In genomic region chr19:47351545-47351944, GRCh38 we compare ENCODE assay signal across 9 cellular contexts. TPM values are rescaled to one million over a fixed set of nuclear protein-coding genes. Genes with fewer than 3 reads are reported as not detected.
DNase-seq lines count a peak whose midpoint lies in the region; ATAC-seq, FAIRE-seq and TF ChIP-seq lines count a peak whose summit lies in the region.
"Had no signal": no experiment of that assay in that cellular context is flagged by ENCODE, and none has a peak within 500 bp of the region (broad histone marks: within the 10 kb centered on the region; RNA-seq: fewer than 3 reads in every experiment).

No MANE protein-coding gene starts in this region.

- 78% methylated on average over 3 of the region's 3 CpGs for WGBS in K562 (ENCODE audit: insufficient coverage, low coverage, missing lambda C conversion rate)
- WGBS in transverse colon (ENCODE audit: low coverage in 1 of 2), 2 donors = 84% methylated on average over 3 of the region's 3 CpGs; no CpG with 5 or more reads in 1 of the 2 donors
- 84 to 87% methylated on average over 3 of the region's 3 CpGs for WGBS in thyroid gland, 2 donors

- H3K27ac Mint-ChIP-seq in naive thymus-derived CD4-positive, alpha-beta T cell = peak overlapping the region in 3 of 9 donors; percentile 24 to 39 (median 31)

- peaks cover 0 to 2% (median 0%) of the 10 kb centered on the region in 11 donors for H3K9me3 Mint-ChIP-seq in naive thymus-derived CD4-positive, alpha-beta T cell
- H3K9me3 Mint-ChIP-seq: T-cell had no signal

- no peaks in the 10 kb centered on the region for H3K9me1 ChIP-seq in K562 (ENCODE audit: control insufficient read depth, insufficient read depth, low read length)

- H3K4me1 ChIP-seq in Loucy (ENCODE audit: insufficient read depth, low read length, poor library complexity, severe bottlenecking) = peaks cover 22% of the 10 kb centered on the region
- H3K4me1 ChIP-seq in K562 (replicated peaks in 1 of 2; ENCODE audit: control insufficient read depth in 2 of 2, insufficient read depth in 2 of 2, low read length in 2 of 2) = peaks cover 25 to 32% of the 10 kb centered on the region in 2 experiments
- H3K4me1 ChIP-seq in naive thymus-derived CD4-positive, alpha-beta T cell (ENCODE audit: control insufficient read depth in 2 of 2, insufficient read depth in 2 of 2, low read length in 2 of 2) = peaks cover 0 to 12% of the 10 kb centered on the region in 2 donors
- peaks cover 4 to 19% (median 10%) of the 10 kb centered on the region in 4 donors for H3K4me1 ChIP-seq in transverse colon
- H3K4me1 ChIP-seq in thyroid gland = peaks cover 7 to 13% of the 10 kb centered on the region in 2 donors

- BruUV-seq in K562 (replicated peaks; lab: Mats Ljungman, UMichigan) = no TSS peak

- peak overlapping the region in 8 of 10 donors; percentile 1 to 51 (median 38) for H3K4me3 Mint-ChIP-seq in naive thymus-derived CD4-positive, alpha-beta T cell

- H3K4me3 ChIP-seq in Loucy (ENCODE audit: low read length, poor library complexity, severe bottlenecking) (peak overlapping the region; percentile 72), K562 (peak overlapping the region; percentile 0; the same call in 1 of the 2 replicates), transverse colon (no peak overlapping the region), thyroid gland (replicated peaks in 1 of 3) (no peak overlapping the region)
- no peak overlapping the region for H3K4me3 ChIP-seq in naive thymus-derived CD4-positive, alpha-beta T cell (ENCODE audit: low read length)

- in situ Hi-C loops in K562 (cut with MboI) = no loop called here
- in situ Hi-C loops in transverse colon (cut with MboI; ENCODE audit: low pct_ligation_motif_present in 1 of 4, low pct_unique_long_range_greater_than_20kb in 1 of 4, low sequenced_read_pairs in 3 of 4) = no loop called here

- TF ChIP-seq RAD21 in K562 (CRISPR knock-in tag; conservative IDR thresholded peaks at IDR 0.05 in 1 of 2, IDR thresholded peaks at IDR 0.05 in 1 of 2) = no peak

- H3K27me3 ChIP-seq in Loucy (ENCODE audit: insufficient read depth, low read length, poor library complexity, severe bottlenecking) (no peaks in the 10 kb centered on the region), K562 (ENCODE audit: control insufficient read depth in 2 of 2, insufficient read depth in 2 of 2, low read length in 2 of 2) (no peaks in the 10 kb centered on the region), transverse colon (no peaks in the 10 kb centered on the region), thyroid gland (no peaks in the 10 kb centered on the region)
- H3K27me3 ChIP-seq in naive thymus-derived CD4-positive, alpha-beta T cell (ENCODE audit: control insufficient read depth in 2 of 2, insufficient read depth in 2 of 2, low read length in 2 of 2) = no peaks in the 10 kb centered on the region

- intact Hi-C loops in K562 (cut with micrococcal nuclease) (no loop called here), transverse colon (cut with DNase I; ENCODE audit: low total_unique reads) (no loop called here), thyroid gland (cut with DNase I) (no loop called here)
- intact Hi-C loops in naive thymus-derived CD4-positive, alpha-beta T cell (cut with micrococcal nuclease) = no loop called here

- H3K9ac ChIP-seq in Loucy (ENCODE audit: low read depth, low read length, poor library complexity, severe bottlenecking) = peak overlapping the region; percentile 92
- H3K9ac ChIP-seq in K562 (ENCODE audit: insufficient read depth in 1 of 2, low read depth in 2 of 2, low read length in 2 of 2) = no peak overlapping the region

- CTCF ChIA-PET in K562 (lab: Yijun Ruan, JAX; ENCODE audit: low intra/inter-chr PET ratio) = no interaction called here
- CTCF ChIA-PET in naive thymus-derived CD4-positive, alpha-beta T cell (lab: Charles Lee) = interaction anchor here (0.6 kb wide), 2 partner anchors 38 to 518 kb away, joined by 5 to 6 read pairs; no protein-coding TSS in a partner anchor

- H3K36me3 Mint-ChIP-seq in naive thymus-derived CD4-positive, alpha-beta T cell = peaks cover 5 to 31% (median 16%) of the 10 kb centered on the region in 5 donors

- peaks cover 0 to 3% (median 0%) of the 10 kb centered on the region in 5 donors for H3K27me3 Mint-ChIP-seq in naive thymus-derived CD4-positive, alpha-beta T cell
- H3K27me3 Mint-ChIP-seq: T-cell had no signal

- no peak for TF ChIP-seq CTCF in Loucy (conservative IDR thresholded peaks at IDR 0.05; ENCODE audit: low read length)
- no peak for TF ChIP-seq CTCF in K562 (IDR thresholded peaks at IDR 0.05 in 2 of 3, conservative IDR thresholded peaks at IDR 0.05 in 1 of 3; ENCODE audit: insufficient read depth in 2 of 3, low read depth in 1 of 3, low read length in 3 of 3)
- no peak for TF ChIP-seq CTCF in transverse colon (IDR thresholded peaks at IDR 0.05)
- no peak for TF ChIP-seq CTCF in thyroid gland (IDR thresholded peaks at IDR 0.05)

- H3K79me2 ChIP-seq in Loucy (ENCODE audit: insufficient read depth, low read length) (peaks cover 48% of the 10 kb centered on the region), K562 (ENCODE audit: control insufficient read depth, insufficient read depth, low read length) (peaks cover 61% of the 10 kb centered on the region)

- ATAC-seq in K562 = peak; percentile 57
- no peak for ATAC-seq in naive thymus-derived CD4-positive, alpha-beta T cell
- ATAC-seq: T-cell had no signal

- no peaks in the 10 kb centered on the region for H3K9me2 ChIP-seq in Loucy (replicated peaks; ENCODE audit: low read depth, low read length)

- peak overlapping the region; percentile 67 for H3K27ac ChIP-seq in K562 (ENCODE audit: extremely low read depth, low read depth, low read length)
- H3K27ac ChIP-seq in naive thymus-derived CD4-positive, alpha-beta T cell (ENCODE audit: low read depth, low read length) = no peak overlapping the region
- no peak overlapping the region for H3K27ac ChIP-seq in transverse colon
- no peak overlapping the region for H3K27ac ChIP-seq in thyroid gland

- H3K4me2 ChIP-seq in Loucy (ENCODE audit: low read depth, low read length, poor library complexity, severe bottlenecking) = peak overlapping the region; percentile 90
- peak overlapping the region; percentile 50 for H3K4me2 ChIP-seq in K562 (ENCODE audit: insufficient read depth, low read length)

- POLR2A ChIA-PET in K562 (lab: Yijun Ruan, JAX) = interaction anchor here (0.6 to 1.2 kb wide), 4 partner anchors 16 to 67 kb away, joined by 3 read pairs; no protein-coding TSS in a partner anchor
- POLR2A ChIA-PET in naive thymus-derived CD4-positive, alpha-beta T cell (lab: Charles Lee) = no interaction called here

- H4K20me1 ChIP-seq in Loucy (ENCODE audit: insufficient read depth, low read length, poor library complexity, severe bottlenecking) (peaks cover 13% of the 10 kb centered on the region), K562 (replicated peaks; ENCODE audit: control insufficient read depth, insufficient read depth, low read length) (peaks cover 3% of the 10 kb centered on the region; the same call in 1 of the 2 replicates)

- FAIRE-seq in K562 (lab: Jason Lieb, UNC) = peak; percentile 23

- H3F3A ChIP-seq in Loucy (ENCODE audit: low read depth) = no peaks in the 10 kb centered on the region

- H3K9me3 ChIP-seq in Loucy (ENCODE audit: insufficient read depth, low read depth, low read length) (no peaks in the 10 kb centered on the region), K562 (replicated peaks; ENCODE audit: control insufficient read depth, insufficient read depth, low read depth, low read length) (no peaks in the 10 kb centered on the region), transverse colon (no peaks in the 10 kb centered on the region), thyroid gland (no peaks in the 10 kb centered on the region)
- no peaks in the 10 kb centered on the region for H3K9me3 ChIP-seq in naive thymus-derived CD4-positive, alpha-beta T cell (ENCODE audit: control insufficient read depth in 2 of 3, low read length in 3 of 3)

- TF ChIP-seq POLR2A in K562 (conservative IDR thresholded peaks at IDR 0.05) (no peak), transverse colon (IDR thresholded peaks at IDR 0.05) (no peak), thyroid gland (IDR thresholded peaks at IDR 0.05) (no peak)

- 0 out of 2 replicates have a peak overlapping the region, but pooled peaks have one; percentile 47 for H2AFZ ChIP-seq in Loucy (ENCODE audit: low read length)
- peak overlapping the region; percentile 21; the same call in 1 of the 2 replicates for H2AFZ ChIP-seq in K562 (ENCODE audit: low read depth, low read length)

- H3K36me3 ChIP-seq in Loucy (ENCODE audit: insufficient read depth, low read length) = peaks cover 30% of the 10 kb centered on the region; the same call in 1 of the 2 replicates
- peaks cover 57% of the 10 kb centered on the region; the same call in 2 of the 3 replicates for H3K36me3 ChIP-seq in K562 (ENCODE audit: control insufficient read depth, insufficient read depth, low read length)
- H3K36me3 ChIP-seq in naive thymus-derived CD4-positive, alpha-beta T cell (ENCODE audit: control insufficient read depth in 2 of 3, insufficient read depth in 3 of 3, low read length in 3 of 3) = peaks cover 5 to 37% (median 20%) of the 10 kb centered on the region in 3 experiments
- peaks cover 0 to 17% (median 5%) of the 10 kb centered on the region in 4 donors for H3K36me3 ChIP-seq in transverse colon
- H3K36me3 ChIP-seq in thyroid gland = peaks cover 17 to 33% of the 10 kb centered on the region in 2 donors

- peaks cover 24 to 62% (median 58%) of the 10 kb centered on the region in 7 donors for H3K4me1 Mint-ChIP-seq in naive thymus-derived CD4-positive, alpha-beta T cell

- DNase-seq in NCI-H1436 (lab: John Stamatoyannopoulos, UW) = peak; percentile 5
- DNase-seq in NCI-H1436 treated with DMSO at 0.1 percent for 48 hours (lab: John Stamatoyannopoulos, UW) = no peak
- peak in 2 of 4 experiments; percentile 49 to 66 for DNase-seq in K562 (ENCODE audit: extremely low read depth in 1 of 4, low spot score in 3 of 4)
- no peak for DNase-seq in naive thymus-derived CD4-positive, alpha-beta T cell
- no peak for DNase-seq in DMS114 treated with DMSO at 0.1 percent for 48 hours (lab: John Stamatoyannopoulos, UW; ENCODE audit: unreplicated experiment)
- DNase-seq in transverse colon = no peak
- DNase-seq in thyroid gland = no peak

- TF ChIP-seq EP300 in K562 (IDR thresholded peaks at IDR 0.05; ENCODE audit: low read length) (no peak), transverse colon (IDR thresholded peaks at IDR 0.05; ENCODE audit: low read depth) (no peak)

RNA-seq across cellular contexts. Expression of gene DHX34, which starts 2.4 kb away (rescaled TPM):
- 53.0 and 146 TPM in 2 replicates for total RNA-seq in K562 (2011; cell fraction: chromatin; rRNA removed; ENCODE audit: low replicate concordance)
- 97.4 and 98.7 TPM in 2 replicates for total RNA-seq in K562 (2011; cell fraction: nucleolus; rRNA removed)
- total RNA-seq in K562 (2011; cell fraction: nucleoplasm; rRNA removed) = 51.2 and 61.0 TPM in 2 replicates
- total RNA-seq in K562 (2014; rRNA removed) = 32.9 and 39.8 TPM in 2 replicates
- total RNA-seq in K562 (2014; rRNA removed; fragmentation: Illumina TruSeq; extraction: Trizol) = 8.7 and 10.8 TPM in 2 replicates
- total RNA-seq in K562 (2015; rRNA removed; fragmentation: Illumina TruSeq; extraction: Trizol) = 15.0 and 15.9 TPM in 2 replicates
- 42.0 and 42.6 TPM in 2 replicates for total RNA-seq in K562 (2021)
- polyA plus RNA-seq in K562 (2011; rRNA removed) = 9.6 and 13.9 TPM in 2 replicates
- 8.9 and 22.2 TPM in 2 replicates for polyA plus RNA-seq in K562 (2011; cell fraction: cytosol; rRNA removed)
- polyA plus RNA-seq in K562 (2011; cell fraction: nucleus; rRNA removed) = 76.0 and 111 TPM in 2 replicates
- polyA plus RNA-seq in K562 (2012) = 22.3 and 23.7 TPM in 2 replicates
- 16.1 and 24.9 TPM in 2 replicates for polyA plus RNA-seq in K562 (2014; fragmentation: Illumina TruSeq; extraction: Trizol)
- under 1 TPM; 0.36 to 0.41 TPM for polyA plus RNA-seq in K562 (2014; fragmentation: Nextera tagmentation; extraction: Ambion mirVana)
- 29.1 and 30.1 TPM in 2 replicates for polyA plus RNA-seq in K562 (2014; rRNA removed)
- 7.0 and 11.3 TPM in 2 replicates for polyA minus RNA-seq in K562 (2011; rRNA and poly(A)+ RNA removed)
- 16.7 and 17.6 TPM in 2 replicates for polyA minus RNA-seq in K562 (2011; cell fraction: cytosol; rRNA and poly(A)+ RNA removed)
- polyA minus RNA-seq in K562 (2011; cell fraction: nucleus; rRNA and poly(A)+ RNA removed) = 30.8 and 33.1 TPM in 2 replicates
- 10 to 100 TPM; 15.6 to 31.6 (median 29.5) TPM for total RNA-seq in naive thymus-derived CD4-positive, alpha-beta T cell
- polyA plus RNA-seq in naive thymus-derived CD4-positive, alpha-beta T cell = 10 to 100 TPM in 1 of 2 donors, 1 to 10 TPM in 1; 3.7 to 14.2 TPM
- 10 to 100 TPM; 12.4 to 30.3 (median 21.3) TPM for total RNA-seq in transverse colon
- 10 to 100 TPM; 15.2 to 20.1 (median 17.3) TPM for total RNA-seq in thyroid gland

RNA-seq across cellular contexts. Expression of gene C5AR2, which starts 19.6 kb away (rescaled TPM):
- 0.77 and 1.6 TPM in 2 replicates for total RNA-seq in K562 (2011; cell fraction: chromatin; rRNA removed; ENCODE audit: low replicate concordance)
- total RNA-seq in K562 (2011; cell fraction: nucleolus; rRNA removed) = 1.2 and 1.4 TPM in 2 replicates
- total RNA-seq in K562 (2011; cell fraction: nucleoplasm; rRNA removed) = 0.66 and 0.92 TPM in 2 replicates
- total RNA-seq in K562 (2014; rRNA removed) (0.78 and 1.1 TPM in 2 replicates), K562 (2014; rRNA removed; fragmentation: Illumina TruSeq; extraction: Trizol) (0.07 and 0.13 TPM in 2 replicates), K562 (2015; rRNA removed; fragmentation: Illumina TruSeq; extraction: Trizol) (0.04 and 0.15 TPM in 2 replicates), K562 (2021) (0.51 and 0.63 TPM in 2 replicates), transverse colon (1 to 10 TPM in 2 of 4 donors, under 1 TPM in 1, not detected in 1; 0.64 to 4.9 (median 2.0) TPM), thyroid gland (1 to 10 TPM in 2 of 4 donors, under 1 TPM in 2; 0.11 to 3.8 (median 2.0) TPM)
- polyA plus RNA-seq in K562 (2011; rRNA removed) (0.15 and 0.21 TPM in 2 replicates), K562 (2014; fragmentation: Illumina TruSeq; extraction: Trizol) (0.10 and 0.28 TPM in 2 replicates), K562 (2014; fragmentation: Nextera tagmentation; extraction: Ambion mirVana) (under 1 TPM; 0.01 to 0.13 TPM), K562 (2014; rRNA removed) (0.24 and 0.43 TPM in 2 replicates)
- 0.12 and 0.69 TPM in 2 replicates for polyA plus RNA-seq in K562 (2011; cell fraction: cytosol; rRNA removed)
- 0.74 and 1.5 TPM in 2 replicates for polyA plus RNA-seq in K562 (2011; cell fraction: nucleus; rRNA removed)
- polyA plus RNA-seq in K562 (2012) = 0.22 TPM in 2 replicates
- polyA minus RNA-seq in K562 (2011; rRNA and poly(A)+ RNA removed) = 0.06 and 0.53 TPM in 2 replicates
- polyA minus RNA-seq in K562 (2011; cell fraction: cytosol; rRNA and poly(A)+ RNA removed) = 0.19 TPM in 1 of 2 replicates, not detected in the other
- 0.33 and 0.40 TPM in 2 replicates for polyA minus RNA-seq in K562 (2011; cell fraction: nucleus; rRNA and poly(A)+ RNA removed)
- 10 to 100 TPM in 1 of 5 experiments, 1 to 10 TPM in 1, under 1 TPM in 3; 0.14 to 16.8 (median 0.34) TPM for total RNA-seq in naive thymus-derived CD4-positive, alpha-beta T cell
- not detected for polyA plus RNA-seq in naive thymus-derived CD4-positive, alpha-beta T cell

RNA-seq across cellular contexts. Expression of gene C5AR1, which starts 41.9 kb away (rescaled TPM):
- 3.1 and 4.0 TPM in 2 replicates for total RNA-seq in K562 (2011; cell fraction: chromatin; rRNA removed; ENCODE audit: low replicate concordance)
- 1.4 and 1.7 TPM in 2 replicates for total RNA-seq in K562 (2011; cell fraction: nucleolus; rRNA removed)
- 1.1 and 2.1 TPM in 2 replicates for total RNA-seq in K562 (2011; cell fraction: nucleoplasm; rRNA removed)
- total RNA-seq in K562 (2014; rRNA removed) = not detected in 2 replicates
- total RNA-seq in K562 (2014; rRNA removed; fragmentation: Illumina TruSeq; extraction: Trizol) = not detected in 2 replicates
- total RNA-seq in K562 (2015; rRNA removed; fragmentation: Illumina TruSeq; extraction: Trizol) = 0.08 and 0.40 TPM in 2 replicates
- 0.51 and 1.6 TPM in 2 replicates for total RNA-seq in K562 (2021)
- 0.11 and 0.46 TPM in 2 replicates for polyA plus RNA-seq in K562 (2011; rRNA removed)
- polyA plus RNA-seq in K562 (2011; cell fraction: cytosol; rRNA removed) = 0.10 and 0.12 TPM in 2 replicates
- 1.8 and 3.6 TPM in 2 replicates for polyA plus RNA-seq in K562 (2011; cell fraction: nucleus; rRNA removed)
- polyA plus RNA-seq in K562 (2012) = 0.12 and 1.2 TPM in 2 replicates
- polyA plus RNA-seq in K562 (2014; fragmentation: Illumina TruSeq; extraction: Trizol) = 0.06 and 0.17 TPM in 2 replicates
- under 1 TPM; 0.17 TPM for polyA plus RNA-seq in K562 (2014; fragmentation: Nextera tagmentation; extraction: Ambion mirVana)
- polyA plus RNA-seq in K562 (2014; rRNA removed) = 0.09 TPM in 1 of 2 replicates, not detected in the other
- polyA minus RNA-seq in K562 (2011; rRNA and poly(A)+ RNA removed) = not detected in 2 replicates
- 3.0 TPM in 1 of 2 replicates, not detected in the other for polyA minus RNA-seq in K562 (2011; cell fraction: cytosol; rRNA and poly(A)+ RNA removed)
- polyA minus RNA-seq in K562 (2011; cell fraction: nucleus; rRNA and poly(A)+ RNA removed) = 0.67 TPM in 1 of 2 replicates, not detected in the other
- 100 to 1,000 TPM in 1 of 5 experiments, 10 to 100 TPM in 1, 1 to 10 TPM in 3; 3.7 to 205 (median 7.0) TPM for total RNA-seq in naive thymus-derived CD4-positive, alpha-beta T cell
- polyA plus RNA-seq in naive thymus-derived CD4-positive, alpha-beta T cell = under 1 TPM in 1 of 2 donors, not detected in 1; 0.14 TPM
- 1 to 10 TPM in 3 of 4 donors, under 1 TPM in 1; 0.60 to 9.0 (median 5.3) TPM for total RNA-seq in transverse colon
- 1 to 10 TPM; 1.2 to 3.5 (median 1.8) TPM for total RNA-seq in thyroid gland

Comparison
In these comparisons a context has a peak if more than half of its experiments do, and no peak if none do; other contexts are left out.
1. H3K4me3 ChIP-seq: peak in Loucy (single experiment) and K562 (single experiment); none in naive thymus-derived CD4-positive, alpha-beta T cell (single experiment), transverse colon (0 of 4) and thyroid gland (0 of 3).